Comparison of ENCODE assay signal across 9 cellular contexts in the genomic region with DNA sequence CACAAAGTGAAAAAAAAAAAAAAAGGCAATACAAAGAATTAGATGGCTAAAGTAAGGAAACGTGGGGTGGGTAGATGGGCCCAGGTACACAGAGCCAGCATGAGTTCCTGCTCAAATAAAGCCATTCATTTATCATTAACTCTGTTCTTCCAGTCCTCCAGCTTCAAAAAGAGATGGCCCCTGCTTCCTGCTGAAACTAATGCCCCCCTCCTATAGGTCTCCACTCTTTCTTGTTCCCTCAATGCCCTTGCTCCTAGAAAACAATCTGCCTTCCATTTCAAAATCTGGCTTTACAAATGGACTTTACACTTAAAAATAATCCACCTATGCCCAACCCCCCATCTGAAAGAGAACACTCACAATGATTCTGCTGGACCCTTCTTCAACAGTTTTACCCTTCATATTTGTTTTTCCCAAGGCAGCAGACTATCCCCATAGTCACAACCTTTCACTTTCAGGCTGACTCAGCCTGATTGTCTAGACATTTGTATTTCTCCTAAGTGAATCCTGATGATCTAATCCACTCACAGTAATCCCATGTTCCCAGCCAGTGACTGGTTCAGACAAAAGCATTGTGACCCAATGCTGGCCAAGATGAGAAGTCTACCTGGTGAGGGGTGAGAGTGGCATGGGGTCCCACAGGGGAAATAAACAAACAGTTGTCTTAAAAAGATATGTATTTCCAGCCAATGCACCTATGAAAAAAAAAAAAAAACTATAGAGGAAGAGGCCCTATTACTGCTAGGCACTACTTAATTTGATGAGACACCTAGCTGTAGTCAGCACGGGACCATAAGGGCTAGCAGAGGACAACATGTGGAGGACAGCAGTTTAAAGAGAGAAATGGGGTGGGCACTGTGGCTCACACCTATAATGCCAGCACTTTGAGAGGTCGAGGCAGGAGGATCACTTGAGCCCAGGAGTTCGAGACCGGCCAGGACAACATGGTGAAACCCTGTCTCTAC.
DNase-seq lines count a peak whose midpoint lies in the region; ATAC-seq and TF ChIP-seq lines count a peak whose summit lies in the region.
"Had no signal": no experiment of that assay in that cellular context is flagged by ENCODE, and none has a peak within 500 bp of the region (broad histone marks: within the 10 kb centered on the region; RNA-seq: fewer than 3 reads in every experiment).

No MANE protein-coding gene starts in this region.

- H3K27ac ChIP-seq in right cardiac atrium (ENCODE audit: low read length): no peak overlapping the region

- no TSS peak for BruUV-seq in Calu3 (replicated peaks; lab: Mats Ljungman, UMichigan)

- 97% methylated on average over 5 of the region's 5 CpGs for WGBS in right cardiac atrium

- ATAC-seq in natural killer cell treated with Interleukin-12 subunit alpha and Interleukin-12 subunit beta and Interleukin-15 and Interleukin-18, amount 100 ng/mL, for 72 hours: no peak
- ATAC-seq in right cardiac atrium (no peak), GM18519 (IDR thresholded peaks at IDR 0.05; ENCODE audit: low FRiP score, unreplicated experiment) (no peak), GM21423 (IDR thresholded peaks at IDR 0.05; ENCODE audit: unreplicated experiment) (no peak)

- no peak for DNase-seq in Calu3
- peak; percentile 23 for DNase-seq in HuH-7 (ENCODE audit: low spot score)
- DNase-seq in natural killer cell treated with Interleukin-12 subunit alpha and Interleukin-12 subunit beta and Interleukin-15 and Interleukin-18, amount 100 ng/mL, for 72 hours (ENCODE audit: low spot score): no peak
- no peak for DNase-seq in right cardiac atrium
- no peak for DNase-seq in amygdala (lab: John Stamatoyannopoulos, UW)
- DNase-seq: NCI-H2029 had no signal

- H3K4me1 Mint-ChIP-seq in Calu3 (ENCODE audit: low read depth, unreplicated experiment): peaks cover 34% of the 10 kb centered on the region
- peaks cover 25% of the 10 kb centered on the region for H3K4me1 Mint-ChIP-seq in dendritic cell treated with granulocyte-macrophage colony-stimulating factor and Interleukin-4, amounts not matched to agents 40 ng/mL and 50 ng/mL, for 4 days (ENCODE audit: low read depth)
- H3K4me1 Mint-ChIP-seq in natural killer cell treated with Interleukin-12 subunit alpha and Interleukin-12 subunit beta and Interleukin-15 and Interleukin-18, amount 100 ng/mL, for 72 hours (ENCODE audit: low read depth in 2 of 2): peaks cover 21 to 24% of the 10 kb centered on the region in 2 donors

- no peak overlapping the region for H3K4me3 ChIP-seq in right cardiac atrium (ENCODE audit: low read length)

- CTCF ChIA-PET in Calu3 (lab: Charles Lee): interaction anchor here (0.7 kb wide), 2 partner anchors 33 to 480 kb away, joined by 3 read pairs; no protein-coding TSS in a partner anchor

- peaks cover 2% of the 10 kb centered on the region for H3K4me1 ChIP-seq in right cardiac atrium (ENCODE audit: control insufficient read depth, insufficient read depth, low read length)

- peaks cover 62% of the 10 kb centered on the region for H3K36me3 Mint-ChIP-seq in Calu3 (ENCODE audit: insufficient read depth, unreplicated experiment)
- H3K36me3 Mint-ChIP-seq in dendritic cell treated with granulocyte-macrophage colony-stimulating factor and Interleukin-4, amounts not matched to agents 40 ng/mL and 50 ng/mL, for 4 days (ENCODE audit: low read depth): peaks cover 95% of the 10 kb centered on the region
- peaks cover 29% of the 10 kb centered on the region for H3K36me3 Mint-ChIP-seq in natural killer cell treated with Interleukin-12 subunit alpha and Interleukin-12 subunit beta and Interleukin-15 and Interleukin-18, amount 100 ng/mL, for 72 hours

- no peaks in the 10 kb centered on the region for H3K9me3 Mint-ChIP-seq in Calu3 (ENCODE audit: low read depth, unreplicated experiment)
- no peaks in the 10 kb centered on the region for H3K9me3 Mint-ChIP-seq in dendritic cell treated with granulocyte-macrophage colony-stimulating factor and Interleukin-4, amounts not matched to agents 40 ng/mL and 50 ng/mL, for 4 days
- H3K9me3 Mint-ChIP-seq in natural killer cell treated with Interleukin-12 subunit alpha and Interleukin-12 subunit beta and Interleukin-15 and Interleukin-18, amount 100 ng/mL, for 72 hours: no peaks in the 10 kb centered on the region

- no peaks in the 10 kb centered on the region for H3K27me3 ChIP-seq in right cardiac atrium (ENCODE audit: control insufficient read depth, insufficient read depth)

- peak overlapping the region; percentile 95 for H3K27ac Mint-ChIP-seq in Calu3 (ENCODE audit: unreplicated experiment)
- peak overlapping the region; percentile 4 for H3K27ac Mint-ChIP-seq in dendritic cell treated with granulocyte-macrophage colony-stimulating factor and Interleukin-4, amounts not matched to agents 40 ng/mL and 50 ng/mL, for 4 days
- H3K27ac Mint-ChIP-seq in natural killer cell treated with Interleukin-12 subunit alpha and Interleukin-12 subunit beta and Interleukin-15 and Interleukin-18, amount 100 ng/mL, for 72 hours: peak overlapping the region; percentile 44 to 71

- no peak for TF ChIP-seq CTCF in Calu3 (IDR thresholded peaks at IDR 0.05; ENCODE audit: unreplicated experiment)

- H3K9me3 ChIP-seq in right cardiac atrium (ENCODE audit: control insufficient read depth, low read length): no peaks in the 10 kb centered on the region

- no peaks in the 10 kb centered on the region for H3K27me3 Mint-ChIP-seq in Calu3 (ENCODE audit: unreplicated experiment)
- no peaks in the 10 kb centered on the region for H3K27me3 Mint-ChIP-seq in dendritic cell treated with granulocyte-macrophage colony-stimulating factor and Interleukin-4, amounts not matched to agents 40 ng/mL and 50 ng/mL, for 4 days
- no peaks in the 10 kb centered on the region for H3K27me3 Mint-ChIP-seq in natural killer cell treated with Interleukin-12 subunit alpha and Interleukin-12 subunit beta and Interleukin-15 and Interleukin-18, amount 100 ng/mL, for 72 hours

- H3K4me3 Mint-ChIP-seq in Calu3 (ENCODE audit: low read depth, unreplicated experiment): peak overlapping the region; percentile 39
- H3K4me3 Mint-ChIP-seq in dendritic cell treated with granulocyte-macrophage colony-stimulating factor and Interleukin-4, amounts not matched to agents 40 ng/mL and 50 ng/mL, for 4 days: no peak overlapping the region
- peak overlapping the region; percentile 32 for H3K4me3 Mint-ChIP-seq in natural killer cell treated with Interleukin-12 subunit alpha and Interleukin-12 subunit beta and Interleukin-15 and Interleukin-18, amount 100 ng/mL, for 72 hours

- intact Hi-C loops in Calu3 (cut with micrococcal nuclease; ENCODE audit: unreplicated experiment): no loop called here
- intact Hi-C loops in dendritic cell treated with granulocyte-macrophage colony-stimulating factor and Interleukin-4, amounts not matched to agents 40 ng/mL and 50 ng/mL, for 4 days (cut with micrococcal nuclease): loop anchor here (5.0 kb wide), 1 partner anchor 66 kb away; no protein-coding TSS in a partner anchor
- intact Hi-C loops in right cardiac atrium (cut with DNase I): loop anchor here in 1 of 4 donors (10.0 kb wide), 1 partner anchor 54 kb away; no protein-coding TSS in a partner anchor

Comparison
In these comparisons a context has a peak if more than half of its experiments do, and no peak if none do; other contexts are left out.
1. H3K27ac Mint-ChIP-seq: peak in every context shown above with its lines; median percentile 95 in Calu3; 58 in natural killer cell treated with Interleukin-12 subunit alpha and Interleukin-12 subunit beta and Interleukin-15 and Interleukin-18, amount 100 ng/mL, for 72 hours; 4 in dendritic cell treated with granulocyte-macrophage colony-stimulating factor and Interleukin-4, amounts not matched to agents 40 ng/mL and 50 ng/mL, for 4 days.